1 cellular context compared by ENCODE assay signal in the genomic region with DNA sequence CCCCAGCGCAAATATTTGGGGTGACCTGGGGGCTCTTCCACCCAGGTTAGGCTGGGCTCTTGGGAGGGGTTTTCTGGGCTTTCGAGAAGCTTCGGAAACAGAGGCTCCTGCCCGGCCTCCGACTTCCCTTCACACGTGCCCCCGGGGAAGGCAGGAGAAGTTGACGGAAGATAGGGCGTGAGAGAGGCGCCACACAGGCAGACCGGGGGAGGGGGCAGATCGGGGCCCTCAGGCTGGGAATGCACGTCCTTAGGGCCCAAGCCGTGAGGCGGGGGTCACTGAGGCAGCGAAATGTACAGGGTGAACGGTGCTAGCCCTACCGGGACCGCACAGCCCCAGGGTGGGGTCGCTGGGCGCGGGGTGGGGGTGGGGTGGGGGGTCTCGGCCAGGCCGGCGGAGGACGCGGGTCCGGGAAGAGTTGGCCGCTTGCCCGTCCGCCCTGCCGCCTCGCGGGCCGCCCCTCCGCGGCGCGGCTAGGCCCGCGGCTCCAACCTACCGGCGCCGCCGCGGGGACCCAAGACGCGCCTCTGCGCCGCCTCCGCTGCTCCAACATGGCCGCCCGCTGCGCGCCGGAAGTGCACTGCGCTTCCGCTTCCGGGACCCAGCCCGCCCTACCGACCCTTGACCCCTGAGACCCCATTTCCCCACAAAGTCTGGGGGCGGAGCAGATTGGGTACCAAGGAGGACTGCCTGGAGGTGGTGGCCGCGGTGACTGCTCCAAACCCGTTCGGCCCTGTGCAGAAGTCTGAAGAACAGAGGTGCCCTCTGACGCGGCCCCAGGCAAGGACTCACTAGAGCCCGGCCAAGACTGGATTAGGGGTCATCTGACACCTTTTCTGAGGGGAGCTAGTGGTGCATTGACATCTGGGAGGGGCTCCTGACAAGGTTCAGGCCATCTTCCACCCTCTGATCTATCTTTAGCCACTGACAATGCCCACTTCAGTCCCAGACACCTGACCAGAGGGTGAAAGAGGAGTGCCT.
A peak's percentile ranks its signal among the peaks of the same experiment; 100 is the strongest.
TF ChIP-seq lines count a peak whose summit lies in the region.

Gene CCDC71 (minus strand): TSS at position 561 of the 981 bp plus-strand sequence. CDS start 2,123 bp downstream, outside the sequence.

TF ChIP-seq in HepG2, 621 proteins besides CTCF, POLR2A, EP300 and RAD21 (continued from another document and continues in another):
- TF ChIP-seq ZBTB49 (CRISPR knock-in tag; IDR thresholded peaks at IDR 0.05; ENCODE audit: borderline replicate concordance) (no peak), HNF1A (IDR thresholded peaks at IDR 0.05; ENCODE audit: low read depth) (no peak), HNF1A (CRISPR knock-in tag; IDR thresholded peaks at IDR 0.05; ENCODE audit: borderline replicate concordance) (no peak), ZNF724P (CRISPR knock-in tag; IDR thresholded peaks at IDR 0.05; ENCODE audit: borderline replicate concordance) (no peak; the same call in 1 of the 2 replicates), ZNF513 (CRISPR knock-in tag; conservative IDR thresholded peaks at IDR 0.05) (no peak), THYN1 (CRISPR knock-in tag; IDR thresholded peaks at IDR 0.05; ENCODE audit: borderline replicate concordance, low read depth) (no peak), HOXD1 (CRISPR knock-in tag; IDR thresholded peaks at IDR 0.05) (no peak), NCOA1 (CRISPR knock-in tag; IDR thresholded peaks at IDR 0.05) (no peak), ZNF501 (CRISPR knock-in tag; IDR thresholded peaks at IDR 0.05) (0 out of 2 replicates have a peak, but pooled peaks have one; percentile 14), HOXA9 (CRISPR knock-in tag; IDR thresholded peaks at IDR 0.05; ENCODE audit: borderline replicate concordance) (no peak), CSRNP1 (CRISPR knock-in tag; IDR thresholded peaks at IDR 0.05) (no peak), TBP (CRISPR knock-in tag; IDR thresholded peaks at IDR 0.05) (no peak), CCAR2 (optimal IDR thresholded peaks at IDR 0.05; ENCODE audit: low read depth, low read length) (no peak), ZNF335 (CRISPR knock-in tag; IDR thresholded peaks at IDR 0.05) (no peak), MAZ (IDR thresholded peaks at IDR 0.05; ENCODE audit: borderline replicate concordance, low read depth, low read length) (peak; percentile 25; the same call in 1 of the 2 replicates), MAZ (CRISPR knock-in tag; IDR thresholded peaks at IDR 0.05; ENCODE audit: low read depth) (no peak), NFKBIZ (CRISPR knock-in tag; IDR thresholded peaks at IDR 0.05) (no peak), RBM22 (optimal IDR thresholded peaks at IDR 0.05; ENCODE audit: low read length) (no peak), ZFP91 (CRISPR knock-in tag; IDR thresholded peaks at IDR 0.05; ENCODE audit: borderline replicate concordance) (peak; percentile 77), GATAD1 (CRISPR knock-in tag; IDR thresholded peaks at IDR 0.05) (peak; percentile 90), MEF2D (CRISPR knock-in tag; IDR thresholded peaks at IDR 0.05) (no peak), ZNF644 (CRISPR knock-in tag; IDR thresholded peaks at IDR 0.05; ENCODE audit: low read depth) (no peak), KMT2B (CRISPR knock-in tag; IDR thresholded peaks at IDR 0.05) (peak; percentile 73), ZBTB40 (IDR thresholded peaks at IDR 0.05) (peak; percentile 74), ZBTB40 (CRISPR knock-in tag; IDR thresholded peaks at IDR 0.05) (no peak)
- TF ChIP-seq, protein P1, sequence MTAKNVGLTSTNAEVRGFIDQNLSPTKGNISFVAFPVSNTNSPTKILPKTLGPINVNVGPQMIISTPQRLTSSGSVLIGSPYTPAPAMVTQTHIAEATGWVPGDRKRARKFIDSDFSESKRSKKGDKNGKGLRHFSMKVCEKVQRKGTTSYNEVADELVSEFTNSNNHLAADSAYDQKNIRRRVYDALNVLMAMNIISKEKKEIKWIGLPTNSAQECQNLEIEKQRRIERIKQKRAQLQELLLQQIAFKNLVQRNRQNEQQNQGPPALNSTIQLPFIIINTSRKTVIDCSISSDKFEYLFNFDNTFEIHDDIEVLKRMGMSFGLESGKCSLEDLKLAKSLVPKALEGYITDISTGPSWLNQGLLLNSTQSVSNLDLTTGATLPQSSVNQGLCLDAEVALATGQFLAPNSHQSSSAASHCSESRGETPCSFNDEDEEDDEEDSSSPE (CRISPR knock-in tag; IDR thresholded peaks at IDR 0.05), result peak; percentile 39; the same call in 1 of the 2 replicates
